Comparison of ENCODE assay signal across 29 cellular contexts in the genomic region with DNA sequence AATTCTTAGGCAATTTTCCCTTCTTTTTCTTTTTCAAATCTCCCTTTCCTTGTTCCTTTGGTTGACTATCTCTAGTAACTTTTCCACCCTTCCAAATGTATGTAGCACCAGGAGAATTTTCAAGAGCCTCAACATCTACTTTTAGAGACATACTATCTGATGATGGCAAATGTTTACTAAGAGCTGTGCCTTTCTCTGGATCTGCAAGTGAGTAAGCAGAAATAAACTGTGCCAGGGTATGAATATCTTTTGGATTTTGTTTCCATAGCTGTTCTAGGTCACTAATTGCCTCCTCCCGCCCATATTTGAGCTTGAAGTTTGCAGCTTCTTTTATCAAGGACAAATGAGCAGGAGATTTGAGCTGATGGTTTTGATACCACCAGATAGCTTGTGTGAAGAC.
DNase-seq lines count a peak whose midpoint lies in the region; ATAC-seq, FAIRE-seq and TF ChIP-seq lines count a peak whose summit lies in the region.
"Had no signal": no experiment of that assay in that cellular context is flagged by ENCODE, and none has a peak within 500 bp of the region (broad histone marks: within the 10 kb centered on the region; RNA-seq: fewer than 3 reads in every experiment).

No MANE protein-coding gene starts in this region.

- H3K36me3 Mint-ChIP-seq in CD4-positive, alpha-beta T cell (ENCODE audit: low read depth), result peaks cover 14% of the 10 kb centered on the region
- peaks cover 3% of the 10 kb centered on the region for H3K36me3 Mint-ChIP-seq in IgD-negative memory B cell
- H3K36me3 Mint-ChIP-seq: natural killer cell had no signal

- no peaks in the 10 kb centered on the region for H3K27me3 Mint-ChIP-seq in CD4-positive, alpha-beta T cell
- no peaks in the 10 kb centered on the region for H3K27me3 Mint-ChIP-seq in IgD-negative memory B cell
- H3K27me3 Mint-ChIP-seq: B cell; stimulated activated naive B cell treated with anti-CD40 and anti-IgM and Interleukin-4, amounts not matched to agents 10 μg/mL and 1 μg/mL and 100 μg/mL, for 72 hours had no signal

- H3K27ac Mint-ChIP-seq in CD4-positive, alpha-beta T cell, result peak overlapping the region; percentile 3
- H3K27ac Mint-ChIP-seq in IgD-negative memory B cell, result peak overlapping the region in 2 of 3 donors; percentile 57 to 87
- H3K27ac Mint-ChIP-seq: activated CD4-positive, alpha-beta T cell treated with anti-CD3 and anti-CD28 coated beads, Interleukin-2, amount 10 ng/mL, durations not matched to agents 7 days and 5 days; B cell had no signal

- no peaks in the 10 kb centered on the region for H3K9me3 ChIP-seq in CD4-positive, alpha-beta T cell (ENCODE audit: control insufficient read depth, low read length)
- H3K9me3 ChIP-seq in adipocyte (ENCODE audit: control insufficient read depth, low read length) (no peaks in the 10 kb centered on the region), parathyroid adenoma (ENCODE audit: control insufficient read depth, low read length) (no peaks in the 10 kb centered on the region)
- H3K9me3 ChIP-seq: testis had no signal

- H3K4me3 ChIP-seq in adipocyte (ENCODE audit: low read length) (no peak overlapping the region), parathyroid adenoma (ENCODE audit: low read depth, low read length) (no peak overlapping the region)
- H3K4me3 ChIP-seq: HAP-1, lung, testis had no signal

- H3K9me3 Mint-ChIP-seq in CD4-positive, alpha-beta T cell, result no peaks in the 10 kb centered on the region
- H3K9me3 Mint-ChIP-seq in IgD-negative memory B cell, result no peaks in the 10 kb centered on the region
- H3K9me3 Mint-ChIP-seq: activated CD4-positive, alpha-beta T cell treated with anti-CD3 and anti-CD28 coated beads, Interleukin-2, amount 10 ng/mL, durations not matched to agents 7 days and 5 days; natural killer cell; stimulated activated naive B cell treated with anti-CD40 and anti-IgM and Interleukin-4, amounts not matched to agents 10 μg/mL and 1 μg/mL and 100 μg/mL, for 72 hours had no signal

- intact Hi-C loops in CD4-positive, alpha-beta T cell (cut with DNase I, micrococcal nuclease), result loop anchor here in 1 of 2 experiments (10.0 kb wide), 1 partner anchor 757 kb away; no protein-coding TSS in a partner anchor

- no peak for DNase-seq in CD4-positive, alpha-beta T cell
- DNase-seq in adipocyte (ENCODE audit: low read depth) (peak; percentile 27), HK-2 (ENCODE audit: unreplicated experiment) (no peak), NCI-H526 (lab: John Stamatoyannopoulos, UW) (no peak), frontal cortex (ENCODE audit: low spot score in 2 of 2) (no peak)
- DNase-seq: ACHN; activated CD4-positive, alpha-beta T cell treated with anti-CD3 and anti-CD28 coated beads, Interleukin-2, amount 10 ng/mL, durations not matched to agents 7 days and 5 days; activated naive CD4-positive, alpha-beta T cell; activated T-cell treated with anti-CD3 and anti-CD28 coated beads, Interleukin-2, amount 50 U/mL, for 48 hours; amygdala; brain microvascular endothelial cell; cerebellar nuclear complex; COR-L47; DMS53; natural killer cell; NCI-H1436 treated with DMSO at 0.1 percent for 48 hours; NCI-H2107; NCI-H748 treated with DMSO at 0.1 percent for 48 hours; Right ventricle myocardium superior; stimulated activated naive B cell treated with anti-CD40 and anti-IgM and Interleukin-4, amounts not matched to agents 10 μg/mL and 1 μg/mL and 100 μg/mL, for 72 hours; testis had no signal

- no peak overlapping the region for H3K4me2 ChIP-seq in parathyroid adenoma (ENCODE audit: low read length)

- H3K79me2 ChIP-seq in parathyroid adenoma, result peaks cover 11% of the 10 kb centered on the region

- no peaks in the 10 kb centered on the region for H3K27me3 ChIP-seq in CD4-positive, alpha-beta T cell (ENCODE audit: control insufficient read depth, insufficient read depth, low read length)
- H3K27me3 ChIP-seq in adipocyte (replicated peaks; ENCODE audit: control insufficient read depth, insufficient read depth, low read length), result no peaks in the 10 kb centered on the region
- H3K27me3 ChIP-seq in parathyroid adenoma (ENCODE audit: control insufficient read depth, insufficient read depth, low read length), result no peaks in the 10 kb centered on the region
- H3K27me3 ChIP-seq: brain microvascular endothelial cell, testis had no signal

- no peak for ATAC-seq in CD4-positive, alpha-beta T cell (ENCODE audit: poor library complexity)
- ATAC-seq: natural killer cell; Panc1; stimulated activated naive B cell treated with anti-CD40 and anti-IgM and Interleukin-4, amounts not matched to agents 10 μg/mL and 1 μg/mL and 100 μg/mL, for 72 hours had no signal

- no peak overlapping the region for H3K9ac ChIP-seq in adipocyte (ENCODE audit: low read length)
- H3K9ac ChIP-seq in parathyroid adenoma, result no peak overlapping the region

- CTCF ChIA-PET in CD4-positive, alpha-beta T cell (lab: Charles Lee), result interaction anchor here (0.5 kb wide), 1 partner anchor 903 kb away, joined by 4 read pairs; no protein-coding TSS in a partner anchor

- TF ChIP-seq CTCF in CD4-positive, alpha-beta T cell (IDR thresholded peaks at IDR 0.05), result no peak
- TF ChIP-seq CTCF in parathyroid adenoma (IDR thresholded peaks at IDR 0.05), result no peak

- no peak for FAIRE-seq in frontal cortex (lab: Jason Lieb, UNC)
- FAIRE-seq: GM12891, urothelium cell line had no signal

- H3K27ac ChIP-seq in CD4-positive, alpha-beta T cell (ENCODE audit: low read depth, low read length), result no peak overlapping the region
- peak overlapping the region; percentile 71 for H3K27ac ChIP-seq in parathyroid adenoma
- H3K27ac ChIP-seq: brain microvascular endothelial cell, testis had no signal

- no peak overlapping the region for H2AFZ ChIP-seq in parathyroid adenoma

- H3K4me1 Mint-ChIP-seq in CD4-positive, alpha-beta T cell (ENCODE audit: low read depth), result peaks cover 51% of the 10 kb centered on the region
- peaks cover 33 to 46% (median 38%) of the 10 kb centered on the region in 3 donors for H3K4me1 Mint-ChIP-seq in IgD-negative memory B cell

- H3K36me3 ChIP-seq in adipocyte (ENCODE audit: control insufficient read depth, insufficient read depth, low read length, severe bottlenecking), result no peaks in the 10 kb centered on the region
- no peaks in the 10 kb centered on the region for H3K36me3 ChIP-seq in parathyroid adenoma (ENCODE audit: control insufficient read depth, insufficient read depth, low read length)
- H3K36me3 ChIP-seq: brain microvascular endothelial cell had no signal

- H3K4me3 Mint-ChIP-seq in CD4-positive, alpha-beta T cell, result no peak overlapping the region
- peak overlapping the region in 2 of 4 donors; percentile 10 to 41 for H3K4me3 Mint-ChIP-seq in IgD-negative memory B cell
- H3K4me3 Mint-ChIP-seq: activated CD4-positive, alpha-beta T cell treated with anti-CD3 and anti-CD28 coated beads, Interleukin-2, amount 10 ng/mL, durations not matched to agents 7 days and 5 days; B cell; natural killer cell; stimulated activated naive B cell treated with anti-CD40 and anti-IgM and Interleukin-4, amounts not matched to agents 10 μg/mL and 1 μg/mL and 100 μg/mL, for 72 hours had no signal

- POLR2A ChIA-PET in CD4-positive, alpha-beta T cell (lab: Charles Lee), result interaction anchor here (1.1 kb wide), 1 partner anchor 53 kb away, joined by 5 read pairs; no protein-coding TSS in a partner anchor

- H3K4me1 ChIP-seq in adipocyte (ENCODE audit: control insufficient read depth, insufficient read depth, low read length) (peaks cover 21% of the 10 kb centered on the region), parathyroid adenoma (peaks cover 26% of the 10 kb centered on the region)
